In the genomic region with DNA sequence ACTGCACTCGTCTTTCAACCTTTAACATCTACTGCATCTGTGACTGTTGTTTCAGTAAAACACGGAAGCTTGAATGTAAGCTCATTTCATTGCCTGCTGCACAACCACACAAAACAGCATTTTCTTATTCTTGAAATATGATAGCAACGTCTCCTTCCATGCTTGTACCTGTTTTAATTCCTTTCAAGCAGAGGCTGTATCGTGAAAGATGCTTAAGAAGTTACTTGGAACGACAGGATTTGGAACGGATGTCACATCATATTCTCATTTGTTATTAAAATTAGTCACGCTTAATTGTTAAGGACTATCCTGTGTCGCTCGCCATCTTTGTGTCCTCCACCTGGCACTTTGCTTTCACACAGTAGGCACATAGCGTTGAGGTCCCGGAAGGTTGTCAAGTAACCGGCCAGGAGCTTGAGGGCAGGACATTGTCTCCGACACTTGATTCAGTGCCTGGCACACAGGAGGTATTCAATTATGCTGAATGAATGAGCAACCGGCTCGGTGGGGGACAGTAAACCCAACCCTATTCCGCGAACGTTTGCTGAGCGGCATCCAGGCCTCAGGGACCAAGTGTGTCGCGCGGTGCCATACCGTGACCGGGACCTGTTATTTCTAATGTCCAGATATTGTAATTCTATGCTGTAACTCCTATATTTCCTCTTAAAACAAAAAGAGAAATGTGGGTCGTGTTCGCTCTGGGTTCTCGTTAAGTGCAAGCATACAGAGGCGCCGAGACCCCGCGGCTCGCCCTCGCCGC, we compare ENCODE assay signal across 8 cellular contexts. TPM values are rescaled to one million over a fixed set of nuclear protein-coding genes. Genes with fewer than 3 reads are reported as not detected.
DNase-seq lines count a peak whose midpoint lies in the region; ATAC-seq lines count a peak whose summit lies in the region.

No MANE protein-coding gene starts in this region.

- H3K27me3 ChIP-seq in SJCRH30 (no peaks in the 10 kb centered on the region), layer of hippocampus (ENCODE audit: control insufficient read depth, insufficient read depth, low read length) (no peaks in the 10 kb centered on the region)

- DNase-seq in SJCRH30: peak; percentile 82 to 91
- DNase-seq in central memory CD4-positive, alpha-beta T cell: peak; percentile 63
- DNase-seq in SKM-1 treated with dmso at 0.1 percent for 144 hours (lab: John Stamatoyannopoulos, UW; ENCODE audit: unreplicated experiment): no peak

- H3K4me1 ChIP-seq in ES-I3 (ENCODE audit: insufficient read depth, low read length) (peaks cover 3% of the 10 kb centered on the region; the same call in 1 of the 2 replicates), SJCRH30 (peaks cover 3% of the 10 kb centered on the region; the same call in 1 of the 2 replicates)

- peak overlapping the region; percentile 67 for H3K9ac ChIP-seq in ES-I3 (ENCODE audit: low read depth, low read length)

- H3K27ac ChIP-seq in SJCRH30 (peak overlapping the region; percentile 99), layer of hippocampus (ENCODE audit: low read depth, low read length) (peak overlapping the region; percentile 99)

- ATAC-seq in GM21529 (IDR thresholded peaks at IDR 0.05; ENCODE audit: unreplicated experiment): peak; percentile 32
- ATAC-seq in stimulated activated memory B cell treated with anti-CD40 and anti-IgM and Interleukin-4, amounts not matched to agents 10 μg/mL and 1 μg/mL and 100 μg/mL, for 72 hours: peak; percentile 71

- no peaks in the 10 kb centered on the region for H3K27me3 Mint-ChIP-seq in IgD-negative memory B cell
- H3K27me3 Mint-ChIP-seq in stimulated activated memory B cell treated with anti-CD40 and anti-IgM and Interleukin-4, amounts not matched to agents 10 μg/mL and 1 μg/mL and 100 μg/mL, for 72 hours: no peaks in the 10 kb centered on the region

- H3K4me1 Mint-ChIP-seq in IgD-negative memory B cell: peaks cover 23 to 28% (median 28%) of the 10 kb centered on the region in 3 donors
- peaks cover 48% of the 10 kb centered on the region for H3K4me1 Mint-ChIP-seq in stimulated activated memory B cell treated with anti-CD40 and anti-IgM and Interleukin-4, amounts not matched to agents 10 μg/mL and 1 μg/mL and 100 μg/mL, for 72 hours

- H3K4me3 ChIP-seq in SJCRH30: peak overlapping the region; percentile 91

- no peaks in the 10 kb centered on the region for H3K9me3 Mint-ChIP-seq in IgD-negative memory B cell
- H3K9me3 Mint-ChIP-seq in stimulated activated memory B cell treated with anti-CD40 and anti-IgM and Interleukin-4, amounts not matched to agents 10 μg/mL and 1 μg/mL and 100 μg/mL, for 72 hours: no peaks in the 10 kb centered on the region

- H3K36me3 Mint-ChIP-seq in IgD-negative memory B cell: peaks cover 5% of the 10 kb centered on the region
- peaks cover 9% of the 10 kb centered on the region for H3K36me3 Mint-ChIP-seq in stimulated activated memory B cell treated with anti-CD40 and anti-IgM and Interleukin-4, amounts not matched to agents 10 μg/mL and 1 μg/mL and 100 μg/mL, for 72 hours

- H3K36me3 ChIP-seq in ES-I3 (ENCODE audit: insufficient read depth, low read length) (no peaks in the 10 kb centered on the region), SJCRH30 (peaks cover 11% of the 10 kb centered on the region)

- peak overlapping the region; percentile 91 to 100 (median 98) for H3K4me3 Mint-ChIP-seq in IgD-negative memory B cell
- peak overlapping the region; percentile 99 for H3K4me3 Mint-ChIP-seq in stimulated activated memory B cell treated with anti-CD40 and anti-IgM and Interleukin-4, amounts not matched to agents 10 μg/mL and 1 μg/mL and 100 μg/mL, for 72 hours

- H3K9me3 ChIP-seq in ES-I3 (ENCODE audit: control insufficient read depth, insufficient read depth, low read length) (no peaks in the 10 kb centered on the region), SJCRH30 (replicated peaks) (no peaks in the 10 kb centered on the region)

- peak overlapping the region; percentile 89 to 99 (median 98) for H3K27ac Mint-ChIP-seq in IgD-negative memory B cell
- peak overlapping the region; percentile 94 for H3K27ac Mint-ChIP-seq in stimulated activated memory B cell treated with anti-CD40 and anti-IgM and Interleukin-4, amounts not matched to agents 10 μg/mL and 1 μg/mL and 100 μg/mL, for 72 hours

RNA-seq across cellular contexts. Expression of a gene that starts 0.5 kb away (rescaled TPM):
- polyA plus RNA-seq in IgD-negative memory B cell: 42.1 TPM
- total RNA-seq in SJCRH30 (2014; rRNA removed; shearing (Covaris generic)): 78.3 and 82.8 TPM in 2 replicates
